ENCODE assay signal across 15 cellular contexts in genomic region chr20:53691060-53691810, GRCh38.
A peak's percentile ranks its signal among the peaks of the same experiment; 100 is the strongest.
DNase-seq lines count a peak whose midpoint lies in the region; ATAC-seq and TF ChIP-seq lines count a peak whose summit lies in the region.
"Had no signal": no experiment of that assay in that cellular context is flagged by ENCODE, and none has a peak within 500 bp of the region (broad histone marks: within the 10 kb centered on the region; RNA-seq: fewer than 3 reads in every experiment).

No MANE protein-coding gene starts in this region.

- CTCF ChIA-PET in Caco-2 (lab: Charles Lee) = no interaction called here

- H3K36me3 ChIP-seq in Caco-2 (ENCODE audit: control insufficient read depth, insufficient read depth, low read length) = no peaks in the 10 kb centered on the region
- H3K36me3 ChIP-seq: suprapubic skin had no signal

- intact Hi-C loops in Caco-2 (cut with micrococcal nuclease; ENCODE audit: unreplicated experiment) = no loop called here

- peak overlapping the region; percentile 1 for H3K27ac Mint-ChIP-seq in Caco-2 (ENCODE audit: unreplicated experiment)
- H3K27ac Mint-ChIP-seq in activated naive CD8-positive, alpha-beta T cell treated with anti-CD3 and anti-CD28 coated beads, Interleukin-2, amount 10 ng/mL, durations not matched to agents 7 days and 5 days = peak overlapping the region; percentile 90
- peak overlapping the region; percentile 33 to 90 (median 76) for H3K27ac Mint-ChIP-seq in naive thymus-derived CD8-positive, alpha-beta T cell

- H3K36me3 Mint-ChIP-seq in Caco-2 (ENCODE audit: insufficient read depth, unreplicated experiment) = no peaks in the 10 kb centered on the region
- H3K36me3 Mint-ChIP-seq in activated naive CD8-positive, alpha-beta T cell treated with anti-CD3 and anti-CD28 coated beads, Interleukin-2, amount 10 ng/mL, durations not matched to agents 7 days and 5 days = no peaks in the 10 kb centered on the region
- H3K36me3 Mint-ChIP-seq in naive thymus-derived CD8-positive, alpha-beta T cell = no peaks in the 10 kb centered on the region

- no peak overlapping the region for H3K4me3 ChIP-seq in Caco-2 (ENCODE audit: low read depth, low read length)
- H3K4me3 ChIP-seq: suprapubic skin had no signal

- H3K4me1 Mint-ChIP-seq in Caco-2 (ENCODE audit: low read depth, unreplicated experiment) = peaks cover 12% of the 10 kb centered on the region
- peaks cover 46% of the 10 kb centered on the region for H3K4me1 Mint-ChIP-seq in activated naive CD8-positive, alpha-beta T cell treated with anti-CD3 and anti-CD28 coated beads, Interleukin-2, amount 10 ng/mL, durations not matched to agents 7 days and 5 days
- peaks cover 13 to 49% (median 32%) of the 10 kb centered on the region in 4 donors for H3K4me1 Mint-ChIP-seq in naive thymus-derived CD8-positive, alpha-beta T cell

- H3K27me3 ChIP-seq in Caco-2 (replicated peaks; ENCODE audit: control insufficient read depth, insufficient read depth, low read length) = no peaks in the 10 kb centered on the region
- H3K27me3 ChIP-seq: suprapubic skin had no signal

- no peak for TF ChIP-seq CTCF in Caco-2 (IDR thresholded peaks at IDR 0.05; ENCODE audit: insufficient read depth in 1 of 2, low read depth in 1 of 2, low read length in 1 of 2, severe bottlenecking in 1 of 2, unreplicated experiment in 1 of 2)

- POLR2A ChIA-PET in Caco-2 (lab: Charles Lee) = interaction anchor here (1.0 kb wide), 1 partner anchor 47 kb away, joined by 3 read pairs; no protein-coding TSS in a partner anchor
- POLR2A ChIA-PET in activated naive CD8-positive, alpha-beta T cell treated with anti-CD3 and anti-CD28 coated beads, Interleukin-2, amount 10 ng/mL, durations not matched to agents 7 days and 5 days (lab: Charles Lee) = interaction anchor here (1.3 to 2.4 kb wide), 4 partner anchors 13 to 30 kb away, joined by 4 to 10 read pairs (median 6); no protein-coding TSS in a partner anchor
- POLR2A ChIA-PET in naive thymus-derived CD8-positive, alpha-beta T cell (lab: Charles Lee) = interaction anchor here (0.5 to 1.7 kb wide), 9 partner anchors 9 to 1636 kb away, joined by 3 to 4 read pairs (median 3); no protein-coding TSS in a partner anchor

- H3K27me3 Mint-ChIP-seq in Caco-2 (ENCODE audit: insufficient read depth, unreplicated experiment) = no peaks in the 10 kb centered on the region
- no peaks in the 10 kb centered on the region for H3K27me3 Mint-ChIP-seq in activated naive CD8-positive, alpha-beta T cell treated with anti-CD3 and anti-CD28 coated beads, Interleukin-2, amount 10 ng/mL, durations not matched to agents 7 days and 5 days
- no peaks in the 10 kb centered on the region for H3K27me3 Mint-ChIP-seq in naive thymus-derived CD8-positive, alpha-beta T cell

- H3K4me3 Mint-ChIP-seq in Caco-2 (ENCODE audit: unreplicated experiment) = no peak overlapping the region
- no peak overlapping the region for H3K4me3 Mint-ChIP-seq in activated naive CD8-positive, alpha-beta T cell treated with anti-CD3 and anti-CD28 coated beads, Interleukin-2, amount 10 ng/mL, durations not matched to agents 7 days and 5 days
- peak overlapping the region in 4 of 10 donors; percentile 2 to 59 (median 24) for H3K4me3 Mint-ChIP-seq in naive thymus-derived CD8-positive, alpha-beta T cell

- no peak for DNase-seq in Caco-2
- peak; percentile 87 for DNase-seq in HT-29 (ENCODE audit: low spot score)
- DNase-seq in activated naive CD8-positive, alpha-beta T cell treated with anti-CD3 and anti-CD28 coated beads, Interleukin-2, amount 10 ng/mL, durations not matched to agents 7 days and 5 days = no peak
- no peak for DNase-seq in naive thymus-derived CD8-positive, alpha-beta T cell
- DNase-seq in NCI-H524 treated with DMSO at 0.1 percent for 48 hours (lab: John Stamatoyannopoulos, UW) = no peak
- no peak for DNase-seq in amniotic stem cell (lab: John Stamatoyannopoulos, UW)
- DNase-seq: activated CD8-positive, alpha-beta memory T cell treated with anti-CD3 and anti-CD28 coated beads, Interleukin-2, amount 50 U/mL, for 48 hours; anterior cingulate cortex; C1 segment of cervical spinal cord; effector CD4-positive, alpha-beta T cell; kidney glomerular epithelial cell; NCI-H226 had no signal

- no peak for TF ChIP-seq POLR2A in GM18505 (IDR thresholded peaks at IDR 0.05; ENCODE audit: borderline replicate concordance, extremely low read depth, insufficient read depth, insufficient read length)

- no peaks in the 10 kb centered on the region for H3K9me3 Mint-ChIP-seq in Caco-2 (ENCODE audit: unreplicated experiment)
- H3K9me3 Mint-ChIP-seq in activated naive CD8-positive, alpha-beta T cell treated with anti-CD3 and anti-CD28 coated beads, Interleukin-2, amount 10 ng/mL, durations not matched to agents 7 days and 5 days = no peaks in the 10 kb centered on the region
- no peaks in the 10 kb centered on the region for H3K9me3 Mint-ChIP-seq in naive thymus-derived CD8-positive, alpha-beta T cell

- BruUV-seq in Caco-2 (replicated peaks; lab: Mats Ljungman, UMichigan) = no TSS peak

- H3K9me3 ChIP-seq in Caco-2 = no peaks in the 10 kb centered on the region
- H3K9me3 ChIP-seq: suprapubic skin had no signal

- ATAC-seq in activated naive CD8-positive, alpha-beta T cell treated with anti-CD3 and anti-CD28 coated beads, Interleukin-2, amount 10 ng/mL, durations not matched to agents 7 days and 5 days (ENCODE audit: low read depth) = no peak
- no peak for ATAC-seq in naive thymus-derived CD8-positive, alpha-beta T cell
- no peak for ATAC-seq in GM18505 (IDR thresholded peaks at IDR 0.05; ENCODE audit: unreplicated experiment)
- ATAC-seq in HG02885 (IDR thresholded peaks at IDR 0.05; ENCODE audit: poor library complexity, unreplicated experiment) = no peak

- peaks cover 7% of the 10 kb centered on the region; the same call in 1 of the 2 replicates for H3K4me1 ChIP-seq in Caco-2

Comparison
In these comparisons a context has a peak if more than half of its experiments do, and no peak if none do; other contexts are left out.
1. H3K27ac Mint-ChIP-seq: peak in every context shown above with its lines; median percentile 90 in activated naive CD8-positive, alpha-beta T cell treated with anti-CD3 and anti-CD28 coated beads, Interleukin-2, amount 10 ng/mL, durations not matched to agents 7 days and 5 days; 76 in naive thymus-derived CD8-positive, alpha-beta T cell; 1 in Caco-2.